ENCODE assay signal across 12 cellular contexts in genomic region chr7:114943953-114944741, GRCh38. TPM values are rescaled to one million over a fixed set of nuclear protein-coding genes. Genes with fewer than 3 reads are reported as not detected.
DNase-seq lines count a peak whose midpoint lies in the region; TF ChIP-seq lines count a peak whose summit lies in the region.
"Had no signal": no experiment of that assay in that cellular context is flagged by ENCODE, and none has a peak within 500 bp of the region (broad histone marks: within the 10 kb centered on the region; RNA-seq: fewer than 3 reads in every experiment).

No MANE protein-coding gene starts in this region.

- no peak overlapping the region for H3K4me3 Mint-ChIP-seq in activated CD4-positive, alpha-beta T cell treated with anti-CD3 and anti-CD28 coated beads, Interleukin-2, amount 10 ng/mL, durations not matched to agents 24 days and 14 days
- H3K4me3 Mint-ChIP-seq: T-helper 1 cell treated with Interleukin-12 subunit alpha and Interleukin-12 subunit beta and Interleukin-4 antibody, amounts not matched to agents 30 μg/mL and 1 μg/mL, for 36 hours had no signal

- H3K36me3 ChIP-seq in adrenal gland (replicated peaks in 1 of 2) (no peaks in the 10 kb centered on the region), mesendoderm (ENCODE audit: control insufficient read depth, insufficient read depth, low read length) (no peaks in the 10 kb centered on the region), stomach (no peaks in the 10 kb centered on the region)

- no peak for TF ChIP-seq POLR2A in adrenal gland (IDR thresholded peaks at IDR 0.05)
- TF ChIP-seq POLR2A in stomach (IDR thresholded peaks at IDR 0.05): no peak

- peaks cover 50% of the 10 kb centered on the region for H3K4me1 Mint-ChIP-seq in activated CD4-positive, alpha-beta T cell treated with anti-CD3 and anti-CD28 coated beads, Interleukin-2, amount 10 ng/mL, durations not matched to agents 24 days and 14 days

- H3K4ac ChIP-seq in mesendoderm (ENCODE audit: low read depth, low read length): peak overlapping the region; percentile 16

- peaks cover 2% of the 10 kb centered on the region for H3K79me2 ChIP-seq in mesendoderm (ENCODE audit: control insufficient read depth, insufficient read depth, low read length)

- H3K79me1 ChIP-seq in mesendoderm (ENCODE audit: low read length): peaks cover 1% of the 10 kb centered on the region

- H3K4me3 ChIP-seq in adrenal gland: no peak overlapping the region
- no peak overlapping the region for H3K4me3 ChIP-seq in mesendoderm (ENCODE audit: low read length)
- H3K4me3 ChIP-seq in stomach: peak overlapping the region in 1 of 4 donors; percentile 23
- H3K4me3 ChIP-seq: GM12878 had no signal

- H3K27me3 Mint-ChIP-seq in activated CD4-positive, alpha-beta T cell treated with anti-CD3 and anti-CD28 coated beads, Interleukin-2, amount 10 ng/mL, durations not matched to agents 24 days and 14 days: no peaks in the 10 kb centered on the region

- H3K36me3 Mint-ChIP-seq in activated CD4-positive, alpha-beta T cell treated with anti-CD3 and anti-CD28 coated beads, Interleukin-2, amount 10 ng/mL, durations not matched to agents 24 days and 14 days (ENCODE audit: low read depth): peaks cover 79% of the 10 kb centered on the region

- intact Hi-C loops in activated CD4-positive, alpha-beta T cell treated with anti-CD3 and anti-CD28 coated beads, Interleukin-2, amount 10 ng/mL, durations not matched to agents 24 days and 14 days (cut with micrococcal nuclease): no loop called here
- intact Hi-C loops in adrenal gland (cut with DNase I): no loop called here
- intact Hi-C loops in stomach (cut with DNase I; ENCODE audit: low total_unique reads): no loop called here

- no peak for TF ChIP-seq CTCF in adrenal gland (IDR thresholded peaks at IDR 0.05)
- no peak for TF ChIP-seq CTCF in stomach (IDR thresholded peaks at IDR 0.05)

- peak overlapping the region; percentile 52 for H3K18ac ChIP-seq in mesendoderm (ENCODE audit: low read length)

- H3K27me3 ChIP-seq in adrenal gland: no peaks in the 10 kb centered on the region
- no peaks in the 10 kb centered on the region for H3K27me3 ChIP-seq in mesendoderm (ENCODE audit: insufficient read depth, low read length, poor library complexity)
- H3K27me3 ChIP-seq in stomach: no peaks in the 10 kb centered on the region

- H3K27ac ChIP-seq in adrenal gland (peak overlapping the region in 3 of 5 donors; percentile 60 to 78 (median 77)), mesendoderm (ENCODE audit: low read depth, low read length) (no peak overlapping the region), stomach (peak overlapping the region in 3 of 5 donors; percentile 57 to 71 (median 69))

- H4K5ac ChIP-seq in mesendoderm (ENCODE audit: low read length): no peak overlapping the region

- H3K9me3 Mint-ChIP-seq in activated CD4-positive, alpha-beta T cell treated with anti-CD3 and anti-CD28 coated beads, Interleukin-2, amount 10 ng/mL, durations not matched to agents 24 days and 14 days: peaks cover 8% of the 10 kb centered on the region
- H3K9me3 Mint-ChIP-seq: T-helper 1 cell treated with Interleukin-12 subunit alpha and Interleukin-12 subunit beta and Interleukin-4 antibody, amounts not matched to agents 30 μg/mL and 1 μg/mL, for 36 hours had no signal

- no peak overlapping the region for H2AK5ac ChIP-seq in mesendoderm (ENCODE audit: low read length)

- H3K9ac ChIP-seq in mesendoderm (ENCODE audit: low read length): no peak overlapping the region

- H2BK15ac ChIP-seq in mesendoderm (replicated peaks; ENCODE audit: low read depth): no peak overlapping the region

- no peak for TF ChIP-seq EP300 in stomach (IDR thresholded peaks at IDR 0.05)

- no peak overlapping the region for H3K4me2 ChIP-seq in mesendoderm (ENCODE audit: low read length)

- 71 to 79% (median 71%) methylated on average over 3 of the region's 3 CpGs for WGBS in adrenal gland, 4 donors
- no CpG with 5 or more reads among the region's 3 CpGs for WGBS in mesendoderm (ENCODE audit: extremely low coverage, insufficient coverage, low lambda C conversion rate)
- 81 to 86% (median 85%) methylated on average over 3 of the region's 3 CpGs for WGBS in stomach, 5 donors

- H3K9me3 ChIP-seq in adrenal gland (replicated peaks in 1 of 3) (no peaks in the 10 kb centered on the region), stomach (no peaks in the 10 kb centered on the region)

- H2BK5ac ChIP-seq in mesendoderm (ENCODE audit: low read length): no peak overlapping the region

- no peak for DNase-seq in activated CD4-positive, alpha-beta T cell treated with anti-CD3 and anti-CD28 coated beads, Interleukin-2, amount 10 ng/mL, durations not matched to agents 24 days and 14 days
- DNase-seq in activated CD4-positive, alpha-beta T cell treated with anti-CD3 and anti-CD28 coated beads, Interleukin-2, amount 50 U/mL, for 4 hours: no peak
- DNase-seq in adrenal gland: no peak
- DNase-seq in mesendoderm: no peak
- no peak for DNase-seq in stomach
- DNase-seq in NCI-H2029 treated with DMSO at 0.1 percent for 48 hours (lab: John Stamatoyannopoulos, UW): no peak
- no peak for DNase-seq in SW480 (ENCODE audit: low spot score)
- no peak for DNase-seq in iPS-NIHi11 (ENCODE audit: low spot score)
- DNase-seq: effector CD4-positive, alpha-beta T cell; NCI-H2029 had no signal

- peak overlapping the region; percentile 86 for H4K8ac ChIP-seq in mesendoderm (ENCODE audit: low read depth, low read length)

- H2BK120ac ChIP-seq in mesendoderm (ENCODE audit: low read depth, low read length): no peak overlapping the region

- H3K4me1 ChIP-seq in adrenal gland (replicated peaks in 1 of 2) (peaks cover 11 to 31% of the 10 kb centered on the region in 2 donors), mesendoderm (ENCODE audit: control insufficient read depth, low read depth, low read length) (peaks cover 4% of the 10 kb centered on the region), stomach (peaks cover 0 to 26% (median 3%) of the 10 kb centered on the region in 4 donors)

- H3K23ac ChIP-seq in mesendoderm (ENCODE audit: low read length): no peak overlapping the region

- H3K27ac Mint-ChIP-seq in activated CD4-positive, alpha-beta T cell treated with anti-CD3 and anti-CD28 coated beads, Interleukin-2, amount 10 ng/mL, durations not matched to agents 24 days and 14 days: peak overlapping the region; percentile 27
- H3K27ac Mint-ChIP-seq: T-helper 1 cell treated with Interleukin-12 subunit alpha and Interleukin-12 subunit beta and Interleukin-4 antibody, amounts not matched to agents 30 μg/mL and 1 μg/mL, for 36 hours had no signal

- H3K56ac ChIP-seq in mesendoderm (ENCODE audit: low read length): no peak overlapping the region

RNA-seq across cellular contexts. Expression of gene MDFIC, which starts 22.3 kb away (rescaled TPM):
- 172 and 175 TPM in 2 replicates for total RNA-seq in activated CD4-positive, alpha-beta T cell treated with anti-CD3 and anti-CD28 coated beads, Interleukin-2, amount 10 ng/mL, durations not matched to agents 24 days and 14 days
- total RNA-seq in adrenal gland: 100 to 1,000 TPM in 2 of 8 donors, 10 to 100 TPM in 6; 46.7 to 172 (median 54.8) TPM
- polyA plus RNA-seq in adrenal gland: 10 to 100 TPM; 11.4 to 57.4 (median 14.6) TPM
- polyA plus RNA-seq in mesendoderm (2013, experiment 1 of 2): 15.2 TPM
- polyA plus RNA-seq in mesendoderm (2013, experiment 2 of 2): 15.7 TPM
- 10 to 100 TPM in 2 of 5 donors, 1 to 10 TPM in 3; 7.0 to 39.8 (median 8.9) TPM for total RNA-seq in stomach
- 1 to 10 TPM; 6.9 to 9.3 (median 8.3) TPM for polyA plus RNA-seq in stomach
